1 cellular context compared by ENCODE assay signal in the genomic region with DNA sequence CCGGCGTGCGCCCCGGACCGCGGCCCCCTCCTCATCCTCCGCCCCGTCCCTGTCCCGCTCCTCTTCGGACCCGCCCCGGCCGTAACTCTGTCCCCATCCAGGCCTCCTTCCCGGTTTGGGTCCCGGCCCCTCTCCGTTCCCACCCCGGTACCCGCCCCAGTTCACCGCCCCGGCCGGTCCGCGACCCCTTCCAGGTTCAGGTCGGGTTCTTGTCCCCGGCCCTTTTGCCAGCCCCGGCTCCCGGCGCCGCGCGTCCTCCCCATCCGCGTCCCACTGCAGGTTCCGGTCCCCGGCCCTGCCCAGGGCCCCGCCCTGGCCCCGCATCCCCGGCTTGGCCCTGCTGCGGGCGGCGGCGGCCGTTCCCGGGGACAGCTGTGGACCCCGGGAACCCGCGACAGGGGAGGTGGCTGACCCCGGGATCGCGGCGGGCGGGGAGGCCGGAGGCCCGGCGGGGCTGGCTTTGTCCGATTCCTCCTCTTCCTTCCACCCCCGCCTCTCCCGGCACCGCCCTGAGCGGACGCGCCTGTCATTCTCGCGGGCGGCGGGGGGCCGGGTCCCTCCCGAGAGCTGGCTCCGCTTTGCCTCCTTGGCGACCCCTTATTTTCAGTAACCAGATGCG.
TF ChIP-seq lines count a peak whose summit lies in the region.

No MANE protein-coding gene starts in this region.

TF ChIP-seq in K562, 482 proteins besides CTCF, POLR2A, EP300 and RAD21 (continued from another document and continues in another):
- TF ChIP-seq, protein P1, sequence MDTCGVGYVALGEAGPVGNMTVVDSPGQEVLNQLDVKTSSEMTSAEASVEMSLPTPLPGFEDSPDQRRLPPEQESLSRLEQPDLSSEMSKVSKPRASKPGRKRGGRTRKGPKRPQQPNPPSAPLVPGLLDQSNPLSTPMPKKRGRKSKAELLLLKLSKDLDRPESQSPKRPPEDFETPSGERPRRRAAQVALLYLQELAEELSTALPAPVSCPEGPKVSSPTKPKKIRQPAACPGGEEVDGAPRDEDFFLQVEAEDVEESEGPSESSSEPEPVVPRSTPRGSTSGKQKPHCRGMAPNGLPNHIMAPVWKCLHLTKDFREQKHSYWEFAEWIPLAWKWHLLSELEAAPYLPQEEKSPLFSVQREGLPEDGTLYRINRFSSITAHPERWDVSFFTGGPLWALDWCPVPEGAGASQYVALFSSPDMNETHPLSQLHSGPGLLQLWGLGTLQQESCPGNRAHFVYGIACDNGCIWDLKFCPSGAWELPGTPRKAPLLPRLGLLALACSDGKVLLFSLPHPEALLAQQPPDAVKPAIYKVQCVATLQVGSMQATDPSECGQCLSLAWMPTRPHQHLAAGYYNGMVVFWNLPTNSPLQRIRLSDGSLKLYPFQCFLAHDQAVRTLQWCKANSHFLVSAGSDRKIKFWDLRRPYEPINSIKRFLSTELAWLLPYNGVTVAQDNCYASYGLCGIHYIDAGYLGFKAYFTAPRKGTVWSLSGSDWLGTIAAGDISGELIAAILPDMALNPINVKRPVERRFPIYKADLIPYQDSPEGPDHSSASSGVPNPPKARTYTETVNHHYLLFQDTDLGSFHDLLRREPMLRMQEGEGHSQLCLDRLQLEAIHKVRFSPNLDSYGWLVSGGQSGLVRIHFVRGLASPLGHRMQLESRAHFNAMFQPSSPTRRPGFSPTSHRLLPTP (IDR thresholded peaks at IDR 0.05; ENCODE audit: borderline replicate concordance, extremely low read depth, insufficient read length): no peak
- TF ChIP-seq ZKSCAN8 (CRISPR knock-in tag; IDR thresholded peaks at IDR 0.05) (no peak), ZNF561 (CRISPR knock-in tag; conservative IDR thresholded peaks at IDR 0.05) (no peak), HNRNPL (IDR thresholded peaks at IDR 0.05; ENCODE audit: low read depth, low read length) (no peak), MCM3 (IDR thresholded peaks at IDR 0.05) (no peak), BACH1 (tag; IDR thresholded peaks at IDR 0.05) (no peak), ZNF140 (CRISPR knock-in tag; IDR thresholded peaks at IDR 0.05) (no peak), IFI16 (CRISPR knock-in tag; IDR thresholded peaks at IDR 0.05) (no peak), DACH1 (IDR thresholded peaks at IDR 0.05; ENCODE audit: partially characterized antibody) (no peak), CHD1 (IDR thresholded peaks at IDR 0.05; ENCODE audit: low read length) (no peak), SMAD4 (CRISPR knock-in tag; conservative IDR thresholded peaks at IDR 0.05) (no peak), HDAC1 (IDR thresholded peaks at IDR 0.05) (no peak), CCNT2 (IDR thresholded peaks at IDR 0.05; ENCODE audit: borderline replicate concordance, extremely low read depth, insufficient read length, low read depth, low read length) (peak; percentile 14), NR2C1 (IDR thresholded peaks at IDR 0.05) (no peak), NR2C1 (tag; IDR thresholded peaks at IDR 0.05) (no peak), FUS (optimal IDR thresholded peaks at IDR 0.05; ENCODE audit: low read depth, low read length) (no peak), SMAD2 (IDR thresholded peaks at IDR 0.05; ENCODE audit: low read depth, low read length) (no peak), SMARCE1 (IDR thresholded peaks at IDR 0.05) (no peak), JUND (IDR thresholded peaks at IDR 0.05; ENCODE audit: borderline replicate concordance, low read depth, low read length) (no peak), JUND (tag; IDR thresholded peaks at IDR 0.05; ENCODE audit: borderline replicate concordance, low read depth, low read length) (no peak), MED1 (CRISPR knock-in tag; IDR thresholded peaks at IDR 0.05; ENCODE audit: borderline replicate concordance) (no peak), MAFG (tag; conservative IDR thresholded peaks at IDR 0.05) (no peak), SIN3A (IDR thresholded peaks at IDR 0.05; ENCODE audit: borderline replicate concordance in 2 of 2, control insufficient read depth in 1 of 2, low read depth in 2 of 2, low read length in 2 of 2) (peak in 1 of 2 experiments; percentile 61; a peak in 2 of 4 replicates), CBX1 (IDR thresholded peaks at IDR 0.05; ENCODE audit: low read depth) (no peak), CBFA2T2 (conservative IDR thresholded peaks at IDR 0.05) (no peak), PCBP1 (IDR thresholded peaks at IDR 0.05; ENCODE audit: low read depth, low read length, poor library complexity, severe bottlenecking) (no peak), ZFX (CRISPR knock-in tag; IDR thresholded peaks at IDR 0.05) (no peak), EHMT2 (IDR thresholded peaks at IDR 0.05) (no peak)
- TF ChIP-seq, protein P2, sequence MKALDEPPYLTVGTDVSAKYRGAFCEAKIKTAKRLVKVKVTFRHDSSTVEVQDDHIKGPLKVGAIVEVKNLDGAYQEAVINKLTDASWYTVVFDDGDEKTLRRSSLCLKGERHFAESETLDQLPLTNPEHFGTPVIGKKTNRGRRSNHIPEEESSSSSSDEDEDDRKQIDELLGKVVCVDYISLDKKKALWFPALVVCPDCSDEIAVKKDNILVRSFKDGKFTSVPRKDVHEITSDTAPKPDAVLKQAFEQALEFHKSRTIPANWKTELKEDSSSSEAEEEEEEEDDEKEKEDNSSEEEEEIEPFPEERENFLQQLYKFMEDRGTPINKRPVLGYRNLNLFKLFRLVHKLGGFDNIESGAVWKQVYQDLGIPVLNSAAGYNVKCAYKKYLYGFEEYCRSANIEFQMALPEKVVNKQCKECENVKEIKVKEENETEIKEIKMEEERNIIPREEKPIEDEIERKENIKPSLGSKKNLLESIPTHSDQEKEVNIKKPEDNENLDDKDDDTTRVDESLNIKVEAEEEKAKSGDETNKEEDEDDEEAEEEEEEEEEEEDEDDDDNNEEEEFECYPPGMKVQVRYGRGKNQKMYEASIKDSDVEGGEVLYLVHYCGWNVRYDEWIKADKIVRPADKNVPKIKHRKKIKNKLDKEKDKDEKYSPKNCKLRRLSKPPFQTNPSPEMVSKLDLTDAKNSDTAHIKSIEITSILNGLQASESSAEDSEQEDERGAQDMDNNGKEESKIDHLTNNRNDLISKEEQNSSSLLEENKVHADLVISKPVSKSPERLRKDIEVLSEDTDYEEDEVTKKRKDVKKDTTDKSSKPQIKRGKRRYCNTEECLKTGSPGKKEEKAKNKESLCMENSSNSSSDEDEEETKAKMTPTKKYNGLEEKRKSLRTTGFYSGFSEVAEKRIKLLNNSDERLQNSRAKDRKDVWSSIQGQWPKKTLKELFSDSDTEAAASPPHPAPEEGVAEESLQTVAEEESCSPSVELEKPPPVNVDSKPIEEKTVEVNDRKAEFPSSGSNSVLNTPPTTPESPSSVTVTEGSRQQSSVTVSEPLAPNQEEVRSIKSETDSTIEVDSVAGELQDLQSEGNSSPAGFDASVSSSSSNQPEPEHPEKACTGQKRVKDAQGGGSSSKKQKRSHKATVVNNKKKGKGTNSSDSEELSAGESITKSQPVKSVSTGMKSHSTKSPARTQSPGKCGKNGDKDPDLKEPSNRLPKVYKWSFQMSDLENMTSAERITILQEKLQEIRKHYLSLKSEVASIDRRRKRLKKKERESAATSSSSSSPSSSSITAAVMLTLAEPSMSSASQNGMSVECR (CRISPR knock-in tag; IDR thresholded peaks at IDR 0.05): peak; percentile 13; the same call in 1 of the 2 replicates
- TF ChIP-seq, protein P3, sequence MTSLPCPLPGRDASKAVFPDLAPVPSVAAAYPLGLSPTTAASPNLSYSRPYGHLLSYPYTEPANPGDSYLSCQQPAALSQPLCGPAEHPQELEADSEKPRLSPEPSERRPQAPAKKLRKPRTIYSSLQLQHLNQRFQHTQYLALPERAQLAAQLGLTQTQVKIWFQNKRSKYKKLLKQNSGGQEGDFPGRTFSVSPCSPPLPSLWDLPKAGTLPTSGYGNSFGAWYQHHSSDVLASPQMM (CRISPR knock-in tag; IDR thresholded peaks at IDR 0.05): no peak
- TF ChIP-seq, protein P4, sequence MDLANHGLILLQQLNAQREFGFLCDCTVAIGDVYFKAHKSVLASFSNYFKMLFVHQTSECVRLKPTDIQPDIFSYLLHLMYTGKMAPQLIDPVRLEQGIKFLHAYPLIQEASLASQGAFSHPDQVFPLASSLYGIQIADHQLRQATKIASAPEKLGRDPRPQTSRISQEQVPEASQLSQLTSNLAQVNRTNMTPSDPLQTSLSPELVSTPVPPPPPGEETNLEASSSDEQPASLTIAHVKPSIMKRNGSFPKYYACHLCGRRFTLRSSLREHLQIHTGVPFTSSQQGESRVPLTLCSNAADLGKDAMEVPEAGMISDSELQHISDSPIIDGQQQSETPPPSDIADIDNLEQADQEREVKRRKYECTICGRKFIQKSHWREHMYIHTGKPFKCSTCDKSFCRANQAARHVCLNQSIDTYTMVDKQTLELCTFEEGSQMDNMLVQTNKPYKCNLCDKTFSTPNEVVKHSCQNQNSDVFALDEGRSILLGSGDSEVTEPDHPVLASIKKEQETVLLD (IDR thresholded peaks at IDR 0.05): no peak
- TF ChIP-seq, protein P5, sequence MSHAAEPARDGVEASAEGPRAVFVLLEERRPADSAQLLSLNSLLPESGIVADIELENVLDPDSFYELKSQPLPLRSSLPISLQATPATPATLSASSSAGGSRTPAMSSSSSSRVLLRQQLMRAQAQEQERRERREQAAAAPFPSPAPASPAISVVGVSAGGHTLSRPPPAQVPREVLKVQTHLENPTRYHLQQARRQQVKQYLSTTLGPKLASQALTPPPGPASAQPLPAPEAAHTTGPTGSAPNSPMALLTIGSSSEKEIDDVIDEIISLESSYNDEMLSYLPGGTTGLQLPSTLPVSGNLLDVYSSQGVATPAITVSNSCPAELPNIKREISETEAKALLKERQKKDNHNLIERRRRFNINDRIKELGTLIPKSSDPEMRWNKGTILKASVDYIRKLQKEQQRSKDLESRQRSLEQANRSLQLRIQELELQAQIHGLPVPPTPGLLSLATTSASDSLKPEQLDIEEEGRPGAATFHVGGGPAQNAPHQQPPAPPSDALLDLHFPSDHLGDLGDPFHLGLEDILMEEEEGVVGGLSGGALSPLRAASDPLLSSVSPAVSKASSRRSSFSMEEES (CRISPR knock-in tag; IDR thresholded peaks at IDR 0.05): no peak
- TF ChIP-seq, protein P6, sequence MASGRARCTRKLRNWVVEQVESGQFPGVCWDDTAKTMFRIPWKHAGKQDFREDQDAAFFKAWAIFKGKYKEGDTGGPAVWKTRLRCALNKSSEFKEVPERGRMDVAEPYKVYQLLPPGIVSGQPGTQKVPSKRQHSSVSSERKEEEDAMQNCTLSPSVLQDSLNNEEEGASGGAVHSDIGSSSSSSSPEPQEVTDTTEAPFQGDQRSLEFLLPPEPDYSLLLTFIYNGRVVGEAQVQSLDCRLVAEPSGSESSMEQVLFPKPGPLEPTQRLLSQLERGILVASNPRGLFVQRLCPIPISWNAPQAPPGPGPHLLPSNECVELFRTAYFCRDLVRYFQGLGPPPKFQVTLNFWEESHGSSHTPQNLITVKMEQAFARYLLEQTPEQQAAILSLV (tag; IDR thresholded peaks at IDR 0.05): no peak
- TF ChIP-seq, protein P7, sequence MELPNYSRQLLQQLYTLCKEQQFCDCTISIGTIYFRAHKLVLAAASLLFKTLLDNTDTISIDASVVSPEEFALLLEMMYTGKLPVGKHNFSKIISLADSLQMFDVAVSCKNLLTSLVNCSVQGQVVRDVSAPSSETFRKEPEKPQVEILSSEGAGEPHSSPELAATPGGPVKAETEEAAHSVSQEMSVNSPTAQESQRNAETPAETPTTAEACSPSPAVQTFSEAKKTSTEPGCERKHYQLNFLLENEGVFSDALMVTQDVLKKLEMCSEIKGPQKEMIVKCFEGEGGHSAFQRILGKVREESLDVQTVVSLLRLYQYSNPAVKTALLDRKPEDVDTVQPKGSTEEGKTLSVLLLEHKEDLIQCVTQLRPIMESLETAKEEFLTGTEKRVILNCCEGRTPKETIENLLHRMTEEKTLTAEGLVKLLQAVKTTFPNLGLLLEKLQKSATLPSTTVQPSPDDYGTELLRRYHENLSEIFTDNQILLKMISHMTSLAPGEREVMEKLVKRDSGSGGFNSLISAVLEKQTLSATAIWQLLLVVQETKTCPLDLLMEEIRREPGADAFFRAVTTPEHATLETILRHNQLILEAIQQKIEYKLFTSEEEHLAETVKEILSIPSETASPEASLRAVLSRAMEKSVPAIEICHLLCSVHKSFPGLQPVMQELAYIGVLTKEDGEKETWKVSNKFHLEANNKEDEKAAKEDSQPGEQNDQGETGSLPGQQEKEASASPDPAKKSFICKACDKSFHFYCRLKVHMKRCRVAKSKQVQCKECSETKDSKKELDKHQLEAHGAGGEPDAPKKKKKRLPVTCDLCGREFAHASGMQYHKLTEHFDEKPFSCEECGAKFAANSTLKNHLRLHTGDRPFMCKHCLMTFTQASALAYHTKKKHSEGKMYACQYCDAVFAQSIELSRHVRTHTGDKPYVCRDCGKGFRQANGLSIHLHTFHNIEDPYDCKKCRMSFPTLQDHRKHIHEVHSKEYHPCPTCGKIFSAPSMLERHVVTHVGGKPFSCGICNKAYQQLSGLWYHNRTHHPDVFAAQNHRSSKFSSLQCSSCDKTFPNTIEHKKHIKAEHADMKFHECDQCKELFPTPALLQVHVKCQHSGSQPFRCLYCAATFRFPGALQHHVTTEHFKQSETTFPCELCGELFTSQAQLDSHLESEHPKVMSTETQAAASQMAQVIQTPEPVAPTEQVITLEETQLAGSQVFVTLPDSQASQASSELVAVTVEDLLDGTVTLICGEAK (IDR thresholded peaks at IDR 0.05): peak; percentile 47; the same call in 1 of the 2 replicates
- TF ChIP-seq, protein P7 (CRISPR knock-in tag; IDR thresholded peaks at IDR 0.05): no peak
